9 cellular contexts compared by ENCODE assay signal in the genomic region with DNA sequence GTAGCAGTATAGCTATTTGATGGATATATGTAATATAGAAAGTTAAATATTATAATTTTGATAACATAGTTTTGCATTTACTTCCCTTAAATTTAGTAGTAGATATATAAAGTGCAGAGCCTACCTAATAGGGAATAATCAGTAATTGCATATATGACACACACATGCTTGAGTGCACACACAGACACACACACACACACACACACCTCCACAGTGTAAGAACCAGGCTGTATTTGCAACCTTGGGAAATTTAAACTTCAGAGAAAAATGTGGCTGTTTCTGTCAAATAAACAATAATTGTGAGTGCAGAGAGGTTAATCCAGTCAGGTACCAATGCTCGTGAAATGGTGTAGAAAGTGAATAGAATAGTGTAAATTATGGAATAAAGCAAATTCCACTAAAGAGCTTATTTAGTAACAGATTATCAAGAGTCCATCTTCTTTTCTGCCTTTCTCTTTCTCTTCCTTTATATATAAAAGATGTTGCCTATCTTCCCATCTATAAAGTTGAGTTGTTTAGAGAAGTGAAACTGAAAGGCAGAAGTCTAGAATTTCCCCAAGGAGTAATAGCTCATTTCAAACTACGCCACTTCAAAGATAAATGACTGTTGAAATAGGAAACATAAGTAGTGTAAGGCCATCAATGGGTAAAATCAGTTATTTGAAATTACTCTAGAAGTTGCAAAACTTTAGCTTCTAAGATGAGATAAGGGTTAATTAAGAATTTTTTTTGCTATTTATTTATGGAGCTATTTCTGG.
DNase-seq lines count a peak whose midpoint lies in the region; ATAC-seq and TF ChIP-seq lines count a peak whose summit lies in the region.
"Had no signal": no experiment of that assay in that cellular context is flagged by ENCODE, and none has a peak within 500 bp of the region (broad histone marks: within the 10 kb centered on the region; RNA-seq: fewer than 3 reads in every experiment).

No MANE protein-coding gene starts in this region.

- peak; percentile 92 for DNase-seq in NAMALWA (ENCODE audit: low spot score)
- DNase-seq in lung (ENCODE audit: low spot score), result no peak
- no peak for DNase-seq in activated gamma-delta T cell treated with Interleukin-2 at 50 U/mL for 16 hours
- no peak for DNase-seq in hepatic stellate cell (ENCODE audit: low spot score)
- DNase-seq in NCI-H2171 treated with DMSO at 0.1 percent for 48 hours (lab: John Stamatoyannopoulos, UW), result no peak
- DNase-seq in NCI-H446 treated with DMSO at 0.1 percent for 48 hours (lab: John Stamatoyannopoulos, UW), result no peak

- H3K27ac ChIP-seq in lung (ENCODE audit: low read depth in 1 of 2, low read length in 1 of 2), result no peak overlapping the region
- H3K27ac ChIP-seq: KMS-11 had no signal

- WGBS in lung, 2 donors, result 34 to 44% methylated on average over 2 of the region's 2 CpGs

- H3K36me3 ChIP-seq in lung (ENCODE audit: control insufficient read depth in 2 of 2, insufficient read depth in 2 of 2, low read length in 2 of 2), result no peaks in the 10 kb centered on the region

- no peaks in the 10 kb centered on the region for H3K4me1 ChIP-seq in lung (ENCODE audit: control insufficient read depth in 2 of 2, insufficient read depth in 2 of 2, low read length in 2 of 2)

- H3K4me3 ChIP-seq in lung, result no peak overlapping the region

- ATAC-seq in GM18868 (IDR thresholded peaks at IDR 0.05; ENCODE audit: unreplicated experiment), result peak; percentile 100
- peak; percentile 100 for ATAC-seq in HG02623 (IDR thresholded peaks at IDR 0.05; ENCODE audit: unreplicated experiment)
- peak; percentile 19 for ATAC-seq in lung (ENCODE audit: insufficient read depth, low FRiP score)

- H3K9me3 ChIP-seq in lung (ENCODE audit: control insufficient read depth in 2 of 2, insufficient read depth in 1 of 2, low read length in 1 of 2), result no peaks in the 10 kb centered on the region

- no peak for TF ChIP-seq CTCF in lung (IDR thresholded peaks at IDR 0.05; ENCODE audit: control extremely low read depth, extremely low read depth)

- no peaks in the 10 kb centered on the region for H3K27me3 ChIP-seq in lung (ENCODE audit: control insufficient read depth, insufficient read depth)

Comparison
In these comparisons a context has a peak if more than half of its experiments do, and no peak if none do; other contexts are left out.
1. ATAC-seq: peak in every context shown above with its lines; median percentile 100 in GM18868; 100 in HG02623; 19 in lung.